Comparison of ENCODE assay signal across 8 cellular contexts in the genomic region with DNA sequence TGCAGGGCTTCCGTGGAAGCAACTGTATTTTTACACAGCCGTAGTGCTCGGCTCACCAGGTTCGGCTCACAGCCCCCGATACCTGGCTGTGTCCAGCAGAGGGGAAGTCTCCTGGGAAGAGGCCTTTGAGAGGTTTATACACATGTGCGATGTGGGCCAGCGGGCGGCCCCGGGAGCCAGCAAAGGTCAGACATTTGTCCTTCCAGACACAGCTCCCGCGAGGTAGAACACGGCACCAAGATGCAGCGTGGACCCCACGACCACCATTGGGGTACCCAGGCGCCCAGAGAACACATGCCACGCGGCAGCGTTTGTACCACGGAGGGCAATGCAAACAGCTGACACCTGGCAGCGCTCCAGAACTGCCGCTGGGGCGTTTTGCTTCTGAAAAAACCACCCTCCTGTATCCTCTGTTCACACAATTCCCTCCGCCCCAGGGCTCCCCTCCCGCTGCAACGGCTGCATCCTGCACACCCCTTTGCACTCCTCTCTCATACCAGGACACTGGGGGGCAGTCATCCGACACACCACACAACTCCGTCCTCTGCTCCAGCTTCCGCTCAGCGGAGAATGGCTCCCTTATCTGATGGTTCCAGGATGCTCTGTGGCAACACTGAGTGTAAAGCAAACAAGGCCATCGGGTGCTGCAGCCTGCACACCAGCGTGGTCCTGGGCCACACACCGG.
DNase-seq lines count a peak whose midpoint lies in the region; ATAC-seq and TF ChIP-seq lines count a peak whose summit lies in the region.

No MANE protein-coding gene starts in this region.

- CTCF ChIA-PET in AG04450 (lab: Charles Lee): interaction anchor here (0.6 to 1.5 kb wide), 11 partner anchors 10 to 690 kb away, joined by 3 to 7 read pairs (median 4); no protein-coding TSS in a partner anchor

- no peaks in the 10 kb centered on the region for H4K20me1 ChIP-seq in GM23338 (replicated peaks; ENCODE audit: insufficient read depth)

- H3K27ac ChIP-seq in AG04450 (ENCODE audit: low read depth, low read length) (peak overlapping the region; percentile 85), GM23338 (ENCODE audit: low read depth) (no peak overlapping the region), right lobe of liver (peak overlapping the region; percentile 59 to 87 (median 65))

- H3K36me3 ChIP-seq in GM23338 (ENCODE audit: insufficient read depth) (no peaks in the 10 kb centered on the region), right lobe of liver (no peaks in the 10 kb centered on the region)

- intact Hi-C loops in activated CD4-positive, alpha-beta T cell treated with anti-CD3 and anti-CD28 coated beads, Interleukin-2, amount 10 ng/mL, durations not matched to agents 24 days and 14 days (cut with micrococcal nuclease): loop anchor here (1.0 to 5.0 kb wide), 10 partner anchors 10 to 690 kb away; no protein-coding TSS in a partner anchor
- intact Hi-C loops in right lobe of liver (cut with DNase I): loop anchor here in 1 of 2 donors (5.0 kb wide), 1 partner anchor 390 kb away; no protein-coding TSS in a partner anchor

- no peak overlapping the region for H3K4me3 Mint-ChIP-seq in GM23338
- H3K4me3 Mint-ChIP-seq in activated CD4-positive, alpha-beta T cell treated with anti-CD3 and anti-CD28 coated beads, Interleukin-2, amount 10 ng/mL, durations not matched to agents 24 days and 14 days: peak overlapping the region; percentile 53

- POLR2A ChIA-PET in AG04450 (lab: Yijun Ruan, JAX): interaction anchor here (0.5 to 2.0 kb wide), 7 partner anchors 35 to 392 kb away, joined by 3 to 6 read pairs (median 4); partner anchors contain the start of gene NFIL3

- TF ChIP-seq CTCF in AG04450 (IDR thresholded peaks at IDR 0.05; ENCODE audit: low read depth, low read length) (peak; percentile 67), GM23338 (conservative IDR thresholded peaks at IDR 0.05; ENCODE audit: low read depth in 2 of 2) (peak; percentile 59 to 84), right lobe of liver (IDR thresholded peaks at IDR 0.05) (peak; percentile 69 to 75 (median 70))

- H3K4me3 ChIP-seq in AG04450 (ENCODE audit: low read depth, low read length) (no peak overlapping the region; the same call in 1 of the 2 replicates), GM23338 (no peak overlapping the region), right lobe of liver (peak overlapping the region in 2 of 3 donors; percentile 19 to 23)

- no peaks in the 10 kb centered on the region for H3F3A ChIP-seq in GM23338 (replicated peaks; ENCODE audit: low read depth)

- DNase-seq in AG04450 (ENCODE audit: low read depth, low spot score) (peak; percentile 78), GM23338 (ENCODE audit: low spot score) (peak; percentile 80), NCI-H226 (peak; percentile 62), dedifferentiated amniotic fluid mesenchymal stem cell (ENCODE audit: extremely low spot score) (peak; percentile 57), right lobe of liver (peak; percentile 86 to 92 (median 90))
- peak; percentile 93 for DNase-seq in activated CD4-positive, alpha-beta T cell treated with anti-CD3 and anti-CD28 coated beads, Interleukin-2, amount 10 ng/mL, durations not matched to agents 24 days and 14 days
- peak; percentile 55 to 67 for DNase-seq in stimulated activated CD4-positive, alpha-beta T cell treated with anti-CD3 and anti-CD28 coated beads, Interleukin-2, amount 100 ng/mL, for 48 hours

- 17% methylated on average over 2 of the region's 32 CpGs for WGBS in right lobe of liver (ENCODE audit: insufficient coverage, low coverage, low lambda C conversion rate, missing lambda C conversion rate)

- H3K9me3 Mint-ChIP-seq in GM23338: no peaks in the 10 kb centered on the region
- H3K9me3 Mint-ChIP-seq in activated CD4-positive, alpha-beta T cell treated with anti-CD3 and anti-CD28 coated beads, Interleukin-2, amount 10 ng/mL, durations not matched to agents 24 days and 14 days: no peaks in the 10 kb centered on the region

- H3K36me3 Mint-ChIP-seq in GM23338 (ENCODE audit: low read depth): no peaks in the 10 kb centered on the region
- peaks cover 1% of the 10 kb centered on the region for H3K36me3 Mint-ChIP-seq in activated CD4-positive, alpha-beta T cell treated with anti-CD3 and anti-CD28 coated beads, Interleukin-2, amount 10 ng/mL, durations not matched to agents 24 days and 14 days (ENCODE audit: low read depth)

- no peak overlapping the region for H3K27ac Mint-ChIP-seq in GM23338
- peak overlapping the region; percentile 90 for H3K27ac Mint-ChIP-seq in activated CD4-positive, alpha-beta T cell treated with anti-CD3 and anti-CD28 coated beads, Interleukin-2, amount 10 ng/mL, durations not matched to agents 24 days and 14 days

- H3K79me2 ChIP-seq in GM23338 (replicated peaks; ENCODE audit: insufficient read depth): no peaks in the 10 kb centered on the region

- H3K4me1 ChIP-seq in GM23338 (ENCODE audit: insufficient read depth) (peaks cover 4% of the 10 kb centered on the region; the same call in 1 of the 2 replicates), right lobe of liver (peaks cover 0 to 22% (median 9%) of the 10 kb centered on the region in 4 donors)

- H2AFZ ChIP-seq in GM23338: peak overlapping the region; percentile 87

- no peaks in the 10 kb centered on the region for H3K27me3 ChIP-seq in AG04450 (ENCODE audit: control insufficient read depth, insufficient read depth, low read length)
- no peaks in the 10 kb centered on the region for H3K27me3 ChIP-seq in GM23338 (ENCODE audit: insufficient read depth)
- no peaks in the 10 kb centered on the region for H3K27me3 ChIP-seq in right lobe of liver

- H3K4me2 ChIP-seq in GM23338: no peak overlapping the region

- peaks cover 10% of the 10 kb centered on the region for H3K27me3 Mint-ChIP-seq in GM23338 (ENCODE audit: insufficient read depth, low read depth, poor library complexity)
- H3K27me3 Mint-ChIP-seq in activated CD4-positive, alpha-beta T cell treated with anti-CD3 and anti-CD28 coated beads, Interleukin-2, amount 10 ng/mL, durations not matched to agents 24 days and 14 days: peaks cover under 1% of the 10 kb centered on the region

- H3K9me3 ChIP-seq in AG04450 (ENCODE audit: control insufficient read depth, insufficient read depth, low read length): peaks cover 3% of the 10 kb centered on the region; the same call in 1 of the 2 replicates
- no peaks in the 10 kb centered on the region for H3K9me3 ChIP-seq in right lobe of liver

- ATAC-seq in GM23338: peak; percentile 96
- ATAC-seq in right lobe of liver: peak; percentile 92 to 97 (median 96)
- no peak for ATAC-seq in HG03045 (IDR thresholded peaks at IDR 0.05; ENCODE audit: unreplicated experiment)

- H3K9me2 ChIP-seq in GM23338 (ENCODE audit: insufficient read depth): no peaks in the 10 kb centered on the region

- peaks cover 13% of the 10 kb centered on the region for H3K4me1 Mint-ChIP-seq in GM23338
- peaks cover 58% of the 10 kb centered on the region for H3K4me1 Mint-ChIP-seq in activated CD4-positive, alpha-beta T cell treated with anti-CD3 and anti-CD28 coated beads, Interleukin-2, amount 10 ng/mL, durations not matched to agents 24 days and 14 days

- peak; percentile 58 for TF ChIP-seq POLR2A in right lobe of liver (IDR thresholded peaks at IDR 0.05)

Comparison
In these comparisons a context has a peak if more than half of its experiments do, and no peak if none do; other contexts are left out.
1. H3K4me3 ChIP-seq: peak in right lobe of liver (2 of 3); none in AG04450 (single experiment) and GM23338 (single experiment).
2. Peak in every context shown above with its lines, with median percentiles within 50 percentile points of each other: DNase-seq and CTCF ChIP-seq.